Comparison of ENCODE assay signal across 19 cellular contexts in genomic region chr16:27489421-27489820, GRCh38.
DNase-seq lines count a peak whose midpoint lies in the region; ATAC-seq, FAIRE-seq and TF ChIP-seq lines count a peak whose summit lies in the region.
"Had no signal": no experiment of that assay in that cellular context is flagged by ENCODE, and none has a peak within 500 bp of the region (broad histone marks: within the 10 kb centered on the region; RNA-seq: fewer than 3 reads in every experiment).

No MANE protein-coding gene starts in this region.

- TF ChIP-seq POLR2A in HepG2 (IDR thresholded peaks at IDR 0.05; ENCODE audit: insufficient read depth in 1 of 2, low read depth in 2 of 2, low read length in 2 of 2) (no peak), right lobe of liver (IDR thresholded peaks at IDR 0.05) (no peak)

- peaks cover 5% of the 10 kb centered on the region for H3K79me1 ChIP-seq in neuronal stem cell (ENCODE audit: low read depth, low read length)

- no peaks in the 10 kb centered on the region for H3K9me3 ChIP-seq in HepG2 (ENCODE audit: low read length)
- no peaks in the 10 kb centered on the region for H3K9me3 ChIP-seq in right lobe of liver
- no peaks in the 10 kb centered on the region for H3K9me3 ChIP-seq in neuronal stem cell (replicated peaks in 1 of 2; ENCODE audit: control insufficient read depth in 2 of 2, insufficient read depth in 1 of 2, low read depth in 1 of 2, low read length in 2 of 2)
- H3K9me3 ChIP-seq in mucosa of descending colon: no peaks in the 10 kb centered on the region
- H3K9me3 ChIP-seq: BLaER1 had no signal

- H3K4me3 ChIP-seq in HepG2 (replicated peaks in 1 of 3; ENCODE audit: insufficient read depth in 1 of 3, low read depth in 2 of 3, low read length in 3 of 3) (no peak overlapping the region), right lobe of liver (no peak overlapping the region), neuronal stem cell (ENCODE audit: low read length in 2 of 2) (peak overlapping the region in 1 of 2 donors; percentile 34), mucosa of descending colon (no peak overlapping the region)
- H3K4me3 ChIP-seq: BLaER1 had no signal

- POLR2A ChIA-PET in HepG2 (lab: Yijun Ruan, JAX): no interaction called here
- POLR2A ChIA-PET in activated CD4-positive, alpha-beta memory T cell treated with anti-CD3 and anti-CD28 coated beads for 36 hours (lab: Charles Lee): no interaction called here

- TF ChIP-seq CTCF in HepG2 (CRISPR knock-in tag; IDR thresholded peaks at IDR 0.05): no peak
- no peak for TF ChIP-seq CTCF in right lobe of liver (IDR thresholded peaks at IDR 0.05)
- TF ChIP-seq CTCF in mucosa of descending colon (IDR thresholded peaks at IDR 0.05): no peak

- no peak overlapping the region for H3K9ac ChIP-seq in HepG2 (ENCODE audit: insufficient read depth, low read depth, low read length)
- H3K9ac ChIP-seq in neuronal stem cell (ENCODE audit: low read depth, low read length, poor library complexity): peak overlapping the region; percentile 56
- H3K9ac ChIP-seq: BLaER1 had no signal

- H3K14ac ChIP-seq in neuronal stem cell (ENCODE audit: low read length): no peak overlapping the region

- H3K4me3 Mint-ChIP-seq in immature natural killer cell: no peak overlapping the region
- H3K4me3 Mint-ChIP-seq in activated CD4-positive, alpha-beta memory T cell treated with anti-CD3 and anti-CD28 coated beads for 36 hours: no peak overlapping the region
- H3K4me3 Mint-ChIP-seq: CD14-positive monocyte; CD4-positive, alpha-beta memory T cell; HFFc6 had no signal

- H3K18ac ChIP-seq in neuronal stem cell (ENCODE audit: low read length): no peak overlapping the region

- no peak for DNase-seq in HepG2 (ENCODE audit: low spot score)
- DNase-seq in right lobe of liver: no peak
- DNase-seq in immature natural killer cell: no peak
- DNase-seq in neuronal stem cell (ENCODE audit: low spot score): no peak
- DNase-seq in mucosa of descending colon: no peak
- DNase-seq in activated CD4-positive, alpha-beta memory T cell treated with anti-CD3 and anti-CD28 coated beads for 36 hours: no peak
- DNase-seq in stimulated activated CD4-positive, alpha-beta T cell treated with anti-CD3 and anti-CD28 coated beads, Interleukin-2, amount 100 ng/mL, for 48 hours: no peak
- DNase-seq: 8988T; CD4-positive, alpha-beta memory T cell; DMS79 treated with DMSO at 0.1 percent for 48 hours; GF-D8; GOT3; H7; HFFc6 had no signal

- H3K4me2 ChIP-seq in HepG2 (ENCODE audit: low read depth, low read length) (no peak overlapping the region), neuronal stem cell (ENCODE audit: insufficient read depth, low read length, poor library complexity, severe bottlenecking) (no peak overlapping the region)
- H3K4me2 ChIP-seq: BLaER1 had no signal

- H3K4ac ChIP-seq in neuronal stem cell (ENCODE audit: low read length): no peak overlapping the region

- H2AK5ac ChIP-seq in neuronal stem cell (ENCODE audit: low read depth, low read length): no peak overlapping the region

- peak overlapping the region; percentile 95 for H3K23ac ChIP-seq in neuronal stem cell (ENCODE audit: low read depth, low read length, poor library complexity)

- H3K79me2 ChIP-seq in HepG2 (ENCODE audit: insufficient read depth, low read length): no peaks in the 10 kb centered on the region

- H3K27ac Mint-ChIP-seq in immature natural killer cell: peak overlapping the region; percentile 29 to 99 (median 65)
- no peak overlapping the region for H3K27ac Mint-ChIP-seq in activated CD4-positive, alpha-beta memory T cell treated with anti-CD3 and anti-CD28 coated beads for 36 hours
- H3K27ac Mint-ChIP-seq: HFFc6 had no signal

- H3K27ac ChIP-seq in HepG2 (ENCODE audit: extremely low read length, insufficient read depth, low read length): no peak overlapping the region
- no peak overlapping the region for H3K27ac ChIP-seq in right lobe of liver
- no peak overlapping the region for H3K27ac ChIP-seq in neuronal stem cell (replicated peaks; ENCODE audit: low read length)
- peak overlapping the region; percentile 5 for H3K27ac ChIP-seq in temporal lobe (ENCODE audit: low read depth, low read length)
- H3K27ac ChIP-seq: BLaER1 had no signal

- H4K91ac ChIP-seq in neuronal stem cell (ENCODE audit: low read depth, low read length, poor library complexity): no peak overlapping the region

- no TSS peak for BruUV-seq in HepG2 (replicated peaks; lab: Mats Ljungman, UMichigan)

- no peak overlapping the region for H2BK12ac ChIP-seq in neuronal stem cell (ENCODE audit: low read length)

- 98% methylated on average over 15 of the region's 21 CpGs for WGBS in HepG2 (ENCODE audit: low lambda C conversion rate)
- 100% methylated on average over 5 of the region's 21 CpGs for WGBS in right lobe of liver (ENCODE audit: insufficient coverage, low coverage, low lambda C conversion rate, missing lambda C conversion rate)
- WGBS in neuronal stem cell (ENCODE audit: extremely low coverage in 2 of 2, insufficient read length in 2 of 2, insufficient replicate concordance in 1 of 2), 2 donors: no CpG with 5 or more reads among the region's 21 CpGs

- no peak overlapping the region for H2AFZ ChIP-seq in HepG2 (ENCODE audit: low read length)
- no peak overlapping the region for H2AFZ ChIP-seq in neuronal stem cell (ENCODE audit: low read length)

- H3K4me1 ChIP-seq in HepG2 (ENCODE audit: insufficient read depth, low read length) (no peaks in the 10 kb centered on the region), right lobe of liver (no peaks in the 10 kb centered on the region), neuronal stem cell (ENCODE audit: control insufficient read depth in 2 of 2, insufficient read depth in 1 of 2, low read depth in 1 of 2, low read length in 2 of 2) (no peaks in the 10 kb centered on the region), mucosa of descending colon (ENCODE audit: low read depth) (no peaks in the 10 kb centered on the region)

- no peaks in the 10 kb centered on the region for H3K9me3 Mint-ChIP-seq in immature natural killer cell
- no peaks in the 10 kb centered on the region for H3K9me3 Mint-ChIP-seq in activated CD4-positive, alpha-beta memory T cell treated with anti-CD3 and anti-CD28 coated beads for 36 hours
- H3K9me3 Mint-ChIP-seq: CD4-positive, alpha-beta memory T cell; HFFc6 had no signal

- H2BK5ac ChIP-seq in neuronal stem cell (ENCODE audit: low read length): no peak overlapping the region

- peaks cover 30 to 63% (median 39%) of the 10 kb centered on the region in 3 donors for H3K36me3 Mint-ChIP-seq in immature natural killer cell
- H3K36me3 Mint-ChIP-seq in activated CD4-positive, alpha-beta memory T cell treated with anti-CD3 and anti-CD28 coated beads for 36 hours: peaks cover 38% of the 10 kb centered on the region

- in situ Hi-C loops in HepG2 (cut with HindIII; ENCODE audit: extremely low pct_ligation_motif_present, low pct_unique_long_range_greater_than_20kb): no loop called here

- H3K36me3 ChIP-seq in HepG2 (replicated peaks in 1 of 2; ENCODE audit: control insufficient read depth in 1 of 2, insufficient read depth in 2 of 2, low read length in 2 of 2) (peaks cover 56 to 89% of the 10 kb centered on the region in 2 experiments), right lobe of liver (peaks cover 0 to 87% (median 39%) of the 10 kb centered on the region in 4 donors), neuronal stem cell (replicated peaks in 1 of 2; ENCODE audit: control insufficient read depth in 2 of 2, insufficient read depth in 2 of 2, low read length in 2 of 2) (peaks cover 68 to 99% of the 10 kb centered on the region in 2 donors), mucosa of descending colon (ENCODE audit: low read depth) (peaks cover 6% of the 10 kb centered on the region)

- no peak overlapping the region for H2BK15ac ChIP-seq in neuronal stem cell (ENCODE audit: low read length)

- ATAC-seq in HepG2: no peak
- ATAC-seq in right lobe of liver: no peak
- no peak for ATAC-seq in mucosa of descending colon
- ATAC-seq: HCT116 had no signal

- no peak for TF ChIP-seq RAD21 in HepG2 (CRISPR knock-in tag; IDR thresholded peaks at IDR 0.05)

- CTCF ChIA-PET in HepG2 (lab: Yijun Ruan, JAX; ENCODE audit: low intra/inter-chr PET ratio, low total read pairs): no interaction called here
- CTCF ChIA-PET in activated CD4-positive, alpha-beta memory T cell treated with anti-CD3 and anti-CD28 coated beads for 36 hours (lab: Charles Lee): no interaction called here

- H4K20me1 ChIP-seq in HepG2 (ENCODE audit: insufficient read depth, low read length): no peaks in the 10 kb centered on the region; the same call in 1 of the 2 replicates
- H4K20me1 ChIP-seq: BLaER1 had no signal

- H3K27me3 Mint-ChIP-seq in immature natural killer cell (ENCODE audit: low read depth in 3 of 3): peaks cover 3 to 14% (median 6%) of the 10 kb centered on the region in 3 donors
- no peaks in the 10 kb centered on the region for H3K27me3 Mint-ChIP-seq in activated CD4-positive, alpha-beta memory T cell treated with anti-CD3 and anti-CD28 coated beads for 36 hours
- H3K27me3 Mint-ChIP-seq: CD4-positive, alpha-beta memory T cell had no signal

- no peaks in the 10 kb centered on the region for H3K27me3 ChIP-seq in HepG2 (ENCODE audit: control insufficient read depth in 1 of 2, insufficient read depth in 2 of 2, low read length in 2 of 2)
- H3K27me3 ChIP-seq in right lobe of liver: no peaks in the 10 kb centered on the region
- H3K27me3 ChIP-seq in neuronal stem cell (ENCODE audit: control insufficient read depth in 3 of 3, insufficient read depth in 3 of 3, low read depth in 1 of 3, low read length in 3 of 3): no peaks in the 10 kb centered on the region
- H3K27me3 ChIP-seq: BLaER1 had no signal

- no peak for FAIRE-seq in HepG2 (lab: Jason Lieb, UNC)
- FAIRE-seq: HTR-8/SVneo had no signal

- H2BK120ac ChIP-seq in neuronal stem cell (ENCODE audit: low read depth, low read length): no peak overlapping the region

- intact Hi-C loops in HepG2 (cut with micrococcal nuclease; ENCODE audit: unreplicated experiment) (no loop called here), right lobe of liver (cut with DNase I) (no loop called here), mucosa of descending colon (cut with DNase I, micrococcal nuclease) (no loop called here)
- intact Hi-C loops in activated CD4-positive, alpha-beta memory T cell treated with anti-CD3 and anti-CD28 coated beads for 36 hours (cut with micrococcal nuclease): no loop called here

- peaks cover 24 to 29% of the 10 kb centered on the region in 2 donors for H3K4me1 Mint-ChIP-seq in immature natural killer cell
- no peaks in the 10 kb centered on the region for H3K4me1 Mint-ChIP-seq in activated CD4-positive, alpha-beta memory T cell treated with anti-CD3 and anti-CD28 coated beads for 36 hours (ENCODE audit: low read depth)
- H3K4me1 Mint-ChIP-seq: CD14-positive monocyte; CD4-positive, alpha-beta memory T cell had no signal

- TF ChIP-seq EP300 in HepG2 (IDR thresholded peaks at IDR 0.05; ENCODE audit: low read depth in 2 of 2, low read length in 2 of 2) (no peak), HepG2 (CRISPR knock-in tag; IDR thresholded peaks at IDR 0.05; ENCODE audit: borderline replicate concordance) (no peak)

- no peak overlapping the region for H4K8ac ChIP-seq in neuronal stem cell (ENCODE audit: low read depth, low read length)

TF ChIP-seq in HepG2, 621 proteins besides CTCF, POLR2A, EP300 and RAD21 (continues in another document):
- no peak for TF ChIP-seq NR2C2 (CRISPR knock-in tag; IDR thresholded peaks at IDR 0.05; ENCODE audit: borderline replicate concordance)
- TF ChIP-seq MLLT10 (CRISPR knock-in tag; IDR thresholded peaks at IDR 0.05): no peak
